In genomic region chr4:56870927-56871326, GRCh38 we compare ENCODE assay signal across 16 cellular contexts. TPM values are rescaled to one million over a fixed set of nuclear protein-coding genes. Genes with fewer than 3 reads are reported as not detected.
A peak's percentile ranks its signal among the peaks of the same experiment; 100 is the strongest.
DNase-seq lines count a peak whose midpoint lies in the region; ATAC-seq and TF ChIP-seq lines count a peak whose summit lies in the region.
"Had no signal": no experiment of that assay in that cellular context is flagged by ENCODE, and none has a peak within 500 bp of the region (broad histone marks: within the 10 kb centered on the region; RNA-seq: fewer than 3 reads in every experiment).

No MANE protein-coding gene starts in this region.

- H3K4me3 ChIP-seq in choroid plexus epithelial cell (ENCODE audit: low read depth, low read length) = no peak overlapping the region
- no peak overlapping the region for H3K4me3 ChIP-seq in Karpas-422 (ENCODE audit: low read length)

- H3K27ac ChIP-seq in Karpas-422 (ENCODE audit: low read length) = no peak overlapping the region
- H3K27ac ChIP-seq: HL-60, parathyroid adenoma had no signal

- no peaks in the 10 kb centered on the region for H3K36me3 ChIP-seq in Karpas-422 (ENCODE audit: insufficient read depth, low read length)

- 0 out of 2 replicates have a peak, but pooled peaks cover 3% of the 10 kb centered on the region for H3K27me3 ChIP-seq in Karpas-422 (ENCODE audit: low read length)

- H3K9me3 ChIP-seq in Karpas-422 (ENCODE audit: low read length) = no peaks in the 10 kb centered on the region

- H3K9me2 ChIP-seq in Karpas-422 (replicated peaks; ENCODE audit: insufficient read depth, low read length) = no peaks in the 10 kb centered on the region

- ATAC-seq in GM18873 (IDR thresholded peaks at IDR 0.05; ENCODE audit: low FRiP score, unreplicated experiment) = no peak
- ATAC-seq: left lobe of liver, PC-3 had no signal

- no peak for TF ChIP-seq CTCF in choroid plexus epithelial cell (conservative IDR thresholded peaks at IDR 0.05; ENCODE audit: low read depth, low read length)

- H3K4me1 ChIP-seq in Karpas-422 (ENCODE audit: low read length) = peaks cover 3% of the 10 kb centered on the region; the same call in 1 of the 2 replicates
- H3K4me1 ChIP-seq: parathyroid adenoma had no signal

- H4K20me1 ChIP-seq in Karpas-422 (ENCODE audit: insufficient read depth, low read depth, low read length) = no peaks in the 10 kb centered on the region

- DNase-seq in EH (ENCODE audit: low read depth) (peak; percentile 51), NCI-H2029 treated with DMSO at 0.1 percent for 48 hours (lab: John Stamatoyannopoulos, UW) (peak; percentile 63), choroid plexus epithelial cell (ENCODE audit: low read depth) (peak; percentile 37), non-pigmented ciliary epithelial cell (ENCODE audit: low read depth) (peak; percentile 6), Karpas-422 (no peak), NCI-H2227 (lab: John Stamatoyannopoulos, UW; ENCODE audit: unreplicated experiment) (no peak)
- DNase-seq: activated CD4-positive, alpha-beta T cell treated with anti-CD3 and anti-CD28 coated beads, Interleukin-2, amount 50 U/mL, for 48 hours; foreskin melanocyte; MM.1S; PC-3; stimulated activated CD4-positive, alpha-beta T cell treated with anti-CD3 and anti-CD28 coated beads, Interleukin-1b, Interleukin-23, amount 100 ng/mL, for 48 hours; T-helper 2 cell had no signal

- H3K4me2 ChIP-seq in Karpas-422 (ENCODE audit: low read depth, low read length, poor library complexity, severe bottlenecking) = no peak overlapping the region

- H3K9ac ChIP-seq in Karpas-422 (ENCODE audit: low read length) = no peak overlapping the region
- H3K9ac ChIP-seq: parathyroid adenoma had no signal

- H3K79me2 ChIP-seq in Karpas-422 (ENCODE audit: low read length) = no peaks in the 10 kb centered on the region
- H3K79me2 ChIP-seq: parathyroid adenoma had no signal

- H2AFZ ChIP-seq in Karpas-422 (ENCODE audit: low read length) = no peak overlapping the region
- H2AFZ ChIP-seq: parathyroid adenoma had no signal

RNA-seq across cellular contexts. Expression of gene REST, which starts 36.8 kb away (rescaled TPM):
- 39.9 and 52.0 TPM in 2 replicates for total RNA-seq in Karpas-422 (2014; rRNA removed; shearing (Covaris generic); ENCODE audit: low replicate concordance)

RNA-seq across cellular contexts. Expression of gene SPINK2, which starts 49.4 kb away (rescaled TPM):
- not detected in 2 replicates for total RNA-seq in Karpas-422 (2014; rRNA removed; shearing (Covaris generic); ENCODE audit: low replicate concordance)
- total RNA-seq: left lobe of liver, PC-3 had no signal

Comparison
In these comparisons a context has a peak if more than half of its experiments do, and no peak if none do; other contexts are left out.
1. DNase-seq: peak in EH (single experiment), NCI-H2029 treated with DMSO at 0.1 percent for 48 hours (single experiment), choroid plexus epithelial cell (single experiment) and non-pigmented ciliary epithelial cell (single experiment); none in Karpas-422 (single experiment) and NCI-H2227 (single experiment).